In genomic region chr2:149587220-149587949, GRCh38 we compare ENCODE assay signal across 1 cellular context.
TF ChIP-seq lines count a peak whose summit lies in the region.

TSS of gene MMADHC (minus strand) at chr2:149587775. CDS start at chr2:149587097, 678 bp downstream.

TF ChIP-seq in SK-N-SH, 30 proteins besides CTCF, POLR2A, EP300 and RAD21 (continued from another document):
- peak; percentile 67; the same call in 1 of the 2 replicates for TF ChIP-seq REST (IDR thresholded peaks at IDR 0.05; ENCODE audit: low read depth, low read length)
